Comparison of ENCODE assay signal across 16 cellular contexts in the genomic region with DNA sequence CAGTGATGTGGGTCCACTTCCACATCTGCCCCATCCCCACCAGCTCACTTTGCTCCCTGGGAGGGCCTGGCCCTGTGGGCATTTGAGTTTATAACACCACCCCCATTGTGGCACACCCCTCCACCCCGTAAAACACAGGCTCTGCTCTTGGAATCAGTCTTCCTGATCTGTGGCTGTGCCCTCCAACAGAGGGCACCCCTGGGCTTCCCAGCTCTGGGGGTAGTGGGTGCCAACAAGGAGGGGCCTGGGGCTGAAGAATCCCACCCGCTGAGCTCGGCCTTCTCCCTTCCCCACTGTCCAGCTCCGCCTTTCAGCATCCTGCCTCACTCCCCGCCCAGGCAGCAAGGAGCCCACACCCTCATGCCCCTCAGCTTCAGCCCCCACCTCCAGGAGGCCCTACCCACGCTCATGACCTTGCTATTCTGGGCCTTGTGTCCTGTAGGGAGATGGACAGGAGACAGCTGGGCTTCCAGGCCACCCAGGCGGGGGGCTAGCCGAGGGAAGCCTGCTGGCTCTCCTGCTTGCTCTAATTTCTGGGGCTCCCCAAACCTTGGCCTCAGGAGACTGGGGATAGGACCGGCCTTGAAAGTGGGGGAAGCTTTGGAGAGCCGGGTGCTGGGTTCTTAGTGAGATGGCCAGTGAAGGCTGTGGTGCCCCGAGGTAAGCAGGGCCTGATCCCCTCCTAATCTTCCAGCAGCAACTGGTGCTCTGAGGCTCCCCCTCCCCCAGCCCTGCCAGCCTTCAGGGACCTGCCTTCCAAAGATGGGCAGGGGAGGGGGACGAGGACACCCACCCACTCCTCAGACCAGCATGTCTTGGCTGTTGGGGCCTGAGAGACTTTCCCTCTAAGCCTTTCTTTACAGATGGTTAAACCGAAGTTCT. TPM values are rescaled to one million over a fixed set of nuclear protein-coding genes. Genes with fewer than 3 reads are reported as not detected.
DNase-seq lines count a peak whose midpoint lies in the region; ATAC-seq and TF ChIP-seq lines count a peak whose summit lies in the region.
"Had no signal": no experiment of that assay in that cellular context is flagged by ENCODE, and none has a peak within 500 bp of the region (broad histone marks: within the 10 kb centered on the region; RNA-seq: fewer than 3 reads in every experiment).

No MANE protein-coding gene starts in this region.

- H3F3A ChIP-seq in SK-N-SH (replicated peaks; ENCODE audit: insufficient read depth), result peaks cover 4% of the 10 kb centered on the region

- H3K4me3 Mint-ChIP-seq in natural killer cell treated with Interleukin-12 subunit alpha and Interleukin-12 subunit beta and Interleukin-15 and Interleukin-18, amount 100 ng/mL, for 72 hours, result no peak overlapping the region
- H3K4me3 Mint-ChIP-seq in effector memory CD8-positive, alpha-beta T cell, result no peak overlapping the region
- H3K4me3 Mint-ChIP-seq: activated B cell treated with CpG ODN at 0.5 μM for 24 hours; CD8-positive, alpha-beta memory T cell had no signal

- H3K27ac ChIP-seq in SK-N-SH (ENCODE audit: low read depth in 2 of 2, low read length in 1 of 2) (no peak overlapping the region), SJCRH30 (peak overlapping the region; percentile 93), gastrocnemius medialis (peak overlapping the region; percentile 83 to 92 (median 90))
- H3K27ac ChIP-seq: breast epithelium had no signal

- TF ChIP-seq RAD21 in SK-N-SH (IDR thresholded peaks at IDR 0.05; ENCODE audit: low read length), result no peak

- H3K27ac Mint-ChIP-seq in natural killer cell treated with Interleukin-12 subunit alpha and Interleukin-12 subunit beta and Interleukin-15 and Interleukin-18, amount 100 ng/mL, for 72 hours, result no peak overlapping the region
- H3K27ac Mint-ChIP-seq in effector memory CD8-positive, alpha-beta T cell, result peak overlapping the region in 1 of 2 donors; percentile 60
- H3K27ac Mint-ChIP-seq: activated B cell treated with CpG ODN at 0.5 μM for 24 hours had no signal

- no peak for ATAC-seq in SK-N-SH treated with all-trans-retinoic acid at 6 μM for 48 hours
- ATAC-seq in gastrocnemius medialis, result peak; percentile 26 to 33
- ATAC-seq in natural killer cell treated with Interleukin-12 subunit alpha and Interleukin-12 subunit beta and Interleukin-15 and Interleukin-18, amount 100 ng/mL, for 72 hours, result no peak
- no peak for ATAC-seq in effector memory CD8-positive, alpha-beta T cell (replicated peaks)

- CTCF ChIA-PET in SK-N-SH (lab: Yijun Ruan, JAX), result interaction anchor here (0.7 to 2.5 kb wide), 4 partner anchors 10 to 71 kb away, joined by 3 to 15 read pairs (median 4); a partner anchor contains a TSS

- POLR2A ChIA-PET in SK-N-SH (lab: Yijun Ruan, JAX), result interaction anchor here (0.7 to 1.3 kb wide), 3 partner anchors 12 to 331 kb away, joined by 3 read pairs; a partner anchor contains a TSS

- H3K9me3 Mint-ChIP-seq in natural killer cell treated with Interleukin-12 subunit alpha and Interleukin-12 subunit beta and Interleukin-15 and Interleukin-18, amount 100 ng/mL, for 72 hours, result no peaks in the 10 kb centered on the region
- H3K9me3 Mint-ChIP-seq in effector memory CD8-positive, alpha-beta T cell, result no peaks in the 10 kb centered on the region
- H3K9me3 Mint-ChIP-seq: activated B cell treated with CpG ODN at 0.5 μM for 24 hours; activated naive CD4-positive, alpha-beta T cell treated with anti-CD3 and anti-CD28 coated beads, Interleukin-2, amount 50 U/mL, for 72 hours; CD8-positive, alpha-beta memory T cell had no signal

- H3K27me3 ChIP-seq in SK-N-SH (ENCODE audit: insufficient read depth), result no peaks in the 10 kb centered on the region
- H3K27me3 ChIP-seq in SJCRH30, result no peaks in the 10 kb centered on the region
- no peaks in the 10 kb centered on the region for H3K27me3 ChIP-seq in gastrocnemius medialis
- H3K27me3 ChIP-seq: breast epithelium had no signal

- peaks cover 13 to 17% of the 10 kb centered on the region in 2 donors for H3K4me1 Mint-ChIP-seq in natural killer cell treated with Interleukin-12 subunit alpha and Interleukin-12 subunit beta and Interleukin-15 and Interleukin-18, amount 100 ng/mL, for 72 hours (ENCODE audit: low read depth in 2 of 2)
- peaks cover 6 to 7% of the 10 kb centered on the region in 2 donors for H3K4me1 Mint-ChIP-seq in effector memory CD8-positive, alpha-beta T cell (ENCODE audit: low read depth in 2 of 2)

- in situ Hi-C loops in gastrocnemius medialis (cut with MboI; ENCODE audit: low sequenced_read_pairs in 4 of 4), result loop anchor here in 1 of 4 donors (10.0 kb wide), 1 partner anchor 69 kb away; no protein-coding TSS in a partner anchor

- intact Hi-C loops in gastrocnemius medialis (cut with DNase I; ENCODE audit: low total_unique reads), result loop anchor here (1.0 to 10.0 kb wide), 2 partner anchors 70 to 341 kb away; a partner anchor contains a TSS

- H3K36me3 ChIP-seq in SK-N-SH (replicated peaks in 1 of 2; ENCODE audit: control insufficient read depth in 1 of 2, insufficient read depth in 2 of 2, low read length in 1 of 2) (peaks cover 0 to 42% of the 10 kb centered on the region in 2 experiments), SJCRH30 (peaks cover 5% of the 10 kb centered on the region; the same call in 1 of the 2 replicates), gastrocnemius medialis (peaks cover 0 to 27% of the 10 kb centered on the region in 2 donors)
- H3K36me3 ChIP-seq: breast epithelium had no signal

- peaks cover under 1% of the 10 kb centered on the region for H3K36me3 Mint-ChIP-seq in natural killer cell treated with Interleukin-12 subunit alpha and Interleukin-12 subunit beta and Interleukin-15 and Interleukin-18, amount 100 ng/mL, for 72 hours
- H3K36me3 Mint-ChIP-seq in effector memory CD8-positive, alpha-beta T cell (ENCODE audit: insufficient read depth), result peaks cover 26% of the 10 kb centered on the region
- H3K36me3 Mint-ChIP-seq: activated naive CD4-positive, alpha-beta T cell treated with anti-CD3 and anti-CD28 coated beads, Interleukin-2, amount 50 U/mL, for 72 hours had no signal

- TF ChIP-seq CTCF in SK-N-SH (IDR thresholded peaks at IDR 0.05) (peak; percentile 13; the same call in 1 of the 2 replicates), gastrocnemius medialis (IDR thresholded peaks at IDR 0.05 in 4 of 5, conservative IDR thresholded peaks at IDR 0.05 in 1 of 5) (peak in 3 of 5 experiments; percentile 28 to 38 (median 37))

- peak in 1 of 2 donors; percentile 26 for TF ChIP-seq POLR2A in gastrocnemius medialis (IDR thresholded peaks at IDR 0.05)

- no peaks in the 10 kb centered on the region for H3K9me2 ChIP-seq in SK-N-SH

- H3K4me2 ChIP-seq in SK-N-SH, result no peak overlapping the region

- no peaks in the 10 kb centered on the region for H3K27me3 Mint-ChIP-seq in natural killer cell treated with Interleukin-12 subunit alpha and Interleukin-12 subunit beta and Interleukin-15 and Interleukin-18, amount 100 ng/mL, for 72 hours
- no peaks in the 10 kb centered on the region for H3K27me3 Mint-ChIP-seq in effector memory CD8-positive, alpha-beta T cell
- H3K27me3 Mint-ChIP-seq: activated B cell treated with CpG ODN at 0.5 μM for 24 hours; CD8-positive, alpha-beta memory T cell had no signal

- no peaks in the 10 kb centered on the region for H4K20me1 ChIP-seq in SK-N-SH (ENCODE audit: insufficient read depth)

- H3K4me1 ChIP-seq in SK-N-SH (ENCODE audit: control insufficient read depth in 1 of 2, insufficient read depth in 2 of 2, low read depth in 1 of 2, low read length in 1 of 2), result peaks cover 0 to 14% of the 10 kb centered on the region in 2 experiments; a peak in 1 of 4 replicates
- peaks cover 39% of the 10 kb centered on the region for H3K4me1 ChIP-seq in SJCRH30
- peaks cover 32 to 50% of the 10 kb centered on the region in 2 donors for H3K4me1 ChIP-seq in gastrocnemius medialis

- no peak overlapping the region for H3K9ac ChIP-seq in SK-N-SH

- H3K4me3 ChIP-seq in SK-N-SH (ENCODE audit: low read depth in 2 of 2, low read length in 1 of 2) (no peak overlapping the region), SJCRH30 (peak overlapping the region; percentile 30), gastrocnemius medialis (no peak overlapping the region)
- H3K4me3 ChIP-seq: breast epithelium had no signal

- no peak for DNase-seq in SK-N-SH
- peak; percentile 94 for DNase-seq in SJCRH30
- peak in 1 of 2 donors; percentile 73 for DNase-seq in gastrocnemius medialis
- no peak for DNase-seq in natural killer cell treated with Interleukin-12 subunit alpha and Interleukin-12 subunit beta and Interleukin-15 and Interleukin-18, amount 100 ng/mL, for 72 hours (ENCODE audit: low spot score)
- no peak for DNase-seq in effector memory CD8-positive, alpha-beta T cell
- DNase-seq: activated B cell treated with CpG ODN at 0.5 μM for 24 hours; activated CD8-positive, alpha-beta memory T cell treated with anti-CD3 and anti-CD28 coated beads, Interleukin-2, amount 50 U/mL, for 48 hours; CD8-positive, alpha-beta memory T cell; GF-D8; IMR-90; NCI-H1105 treated with DMSO at 0.1 percent for 48 hours; NCI-H2227 treated with DMSO at 0.1 percent for 48 hours had no signal

- H3K79me2 ChIP-seq in SK-N-SH (ENCODE audit: insufficient read depth), result no peaks in the 10 kb centered on the region

- no peak for TF ChIP-seq EP300 in SK-N-SH (IDR thresholded peaks at IDR 0.05; ENCODE audit: borderline replicate concordance in 1 of 2, low read depth in 1 of 2, low read length in 1 of 2)

- H3K9me3 ChIP-seq in SK-N-SH, result no peaks in the 10 kb centered on the region
- no peaks in the 10 kb centered on the region for H3K9me3 ChIP-seq in SJCRH30 (replicated peaks)
- no peaks in the 10 kb centered on the region for H3K9me3 ChIP-seq in gastrocnemius medialis
- H3K9me3 ChIP-seq: breast epithelium had no signal

- no peak overlapping the region for H2AFZ ChIP-seq in SK-N-SH (ENCODE audit: low read depth)

- 77% methylated on average over 12 of the region's 13 CpGs for WGBS in SK-N-SH (ENCODE audit: low lambda C conversion rate)

RNA-seq across cellular contexts. Expression of a gene that starts 2.9 kb away (rescaled TPM):
- 3.0 and 3.3 TPM in 2 replicates for polyA plus RNA-seq in SK-N-SH (2012; rRNA removed)
- 0.93 and 1.2 TPM in 2 replicates for polyA plus RNA-seq in SK-N-SH (2012; cell fraction: cytosol; rRNA removed)
- polyA plus RNA-seq in SK-N-SH (2012; cell fraction: nucleus; rRNA removed), result 23.5 and 27.2 TPM in 2 replicates
- 21.8 and 24.8 TPM in 2 replicates for total RNA-seq in SJCRH30 (2014; rRNA removed; shearing (Covaris generic))
- 100 to 1,000 TPM; 380 to 909 (median 764) TPM for total RNA-seq in gastrocnemius medialis
- 1 to 10 TPM; 1.4 to 5.0 TPM for total RNA-seq in natural killer cell treated with Interleukin-12 subunit alpha and Interleukin-12 subunit beta and Interleukin-15 and Interleukin-18, amount 100 ng/mL, for 72 hours
- total RNA-seq: frontal cortex had no signal
- polyA plus RNA-seq: CD8-positive, alpha-beta memory T cell had no signal

RNA-seq across cellular contexts. Expression of a gene that starts 11.7 kb away (rescaled TPM):
- 59.8 and 71.1 TPM in 2 replicates for polyA plus RNA-seq in SK-N-SH (2012; rRNA removed)
- polyA plus RNA-seq in SK-N-SH (2012; cell fraction: cytosol; rRNA removed), result 20.9 and 31.1 TPM in 2 replicates
- 345 and 349 TPM in 2 replicates for polyA plus RNA-seq in SK-N-SH (2012; cell fraction: nucleus; rRNA removed)
- 20.3 and 21.4 TPM in 2 replicates for total RNA-seq in SJCRH30 (2014; rRNA removed; shearing (Covaris generic))
- total RNA-seq in gastrocnemius medialis, result 10 to 100 TPM; 13.9 to 28.5 (median 20.6) TPM
- total RNA-seq in natural killer cell treated with Interleukin-12 subunit alpha and Interleukin-12 subunit beta and Interleukin-15 and Interleukin-18, amount 100 ng/mL, for 72 hours, result 10 to 100 TPM; 41.6 to 82.8 TPM

RNA-seq across cellular contexts. Expression of a gene that starts 29.2 kb away (rescaled TPM):
- polyA plus RNA-seq in SK-N-SH (2012; rRNA removed), result 300 and 358 TPM in 2 replicates
- 181 and 259 TPM in 2 replicates for polyA plus RNA-seq in SK-N-SH (2012; cell fraction: cytosol; rRNA removed)
- polyA plus RNA-seq in SK-N-SH (2012; cell fraction: nucleus; rRNA removed), result 588 and 631 TPM in 2 replicates
- 115 and 119 TPM in 2 replicates for total RNA-seq in SJCRH30 (2014; rRNA removed; shearing (Covaris generic))
- total RNA-seq in gastrocnemius medialis, result 100 to 1,000 TPM; 140 to 196 (median 167) TPM
- total RNA-seq in natural killer cell treated with Interleukin-12 subunit alpha and Interleukin-12 subunit beta and Interleukin-15 and Interleukin-18, amount 100 ng/mL, for 72 hours, result 100 to 1,000 TPM; 183 to 358 TPM

RNA-seq across cellular contexts. Expression of a gene that starts 49.7 kb away (rescaled TPM):
- polyA plus RNA-seq in SK-N-SH (2012; rRNA removed), result 35.6 and 46.1 TPM in 2 replicates
- polyA plus RNA-seq in SK-N-SH (2012; cell fraction: cytosol; rRNA removed), result 22.5 and 30.6 TPM in 2 replicates
- polyA plus RNA-seq in SK-N-SH (2012; cell fraction: nucleus; rRNA removed), result 61.9 and 80.1 TPM in 2 replicates
- 7.4 and 8.1 TPM in 2 replicates for total RNA-seq in SJCRH30 (2014; rRNA removed; shearing (Covaris generic))
- 10 to 100 TPM in 1 of 4 donors, 1 to 10 TPM in 3; 2.9 to 13.9 (median 6.4) TPM for total RNA-seq in gastrocnemius medialis
- total RNA-seq in natural killer cell treated with Interleukin-12 subunit alpha and Interleukin-12 subunit beta and Interleukin-15 and Interleukin-18, amount 100 ng/mL, for 72 hours, result 10 to 100 TPM; 38.4 to 42.5 TPM

RNA-seq across cellular contexts. Expression of a gene that starts 52.6 kb away (rescaled TPM):
- 21.5 and 39.2 TPM in 2 replicates for polyA plus RNA-seq in SK-N-SH (2012; rRNA removed)
- polyA plus RNA-seq in SK-N-SH (2012; cell fraction: cytosol; rRNA removed), result 27.2 and 36.7 TPM in 2 replicates
- 135 and 234 TPM in 2 replicates for polyA plus RNA-seq in SK-N-SH (2012; cell fraction: nucleus; rRNA removed)
- total RNA-seq in SJCRH30 (2014; rRNA removed; shearing (Covaris generic)), result 55.0 and 68.3 TPM in 2 replicates
- total RNA-seq in gastrocnemius medialis, result 10 to 100 TPM; 24.0 to 68.6 (median 47.7) TPM
- total RNA-seq in natural killer cell treated with Interleukin-12 subunit alpha and Interleukin-12 subunit beta and Interleukin-15 and Interleukin-18, amount 100 ng/mL, for 72 hours, result 100 to 1,000 TPM; 263 to 336 TPM

Comparison
In these comparisons a context has a peak if more than half of its experiments do, and no peak if none do; other contexts are left out.
1. DNase-seq: peak in SJCRH30 (2 of 2); none in SK-N-SH (single experiment), natural killer cell treated with Interleukin-12 subunit alpha and Interleukin-12 subunit beta and Interleukin-15 and Interleukin-18, amount 100 ng/mL, for 72 hours (single experiment) and effector memory CD8-positive, alpha-beta T cell (0 of 3).
2. H3K27ac ChIP-seq: peak in SJCRH30 (single experiment) and gastrocnemius medialis (4 of 4); none in SK-N-SH (0 of 2).
3. ATAC-seq: peak in gastrocnemius medialis (2 of 2); none in SK-N-SH treated with all-trans-retinoic acid at 6 μM for 48 hours (single experiment), natural killer cell treated with Interleukin-12 subunit alpha and Interleukin-12 subunit beta and Interleukin-15 and Interleukin-18, amount 100 ng/mL, for 72 hours (0 of 2) and effector memory CD8-positive, alpha-beta T cell (single experiment).
4. RNA of a gene that starts 2.9 kb away (total RNA-seq): 380 to 909 TPM in gastrocnemius medialis; 21.8 to 24.8 TPM in SJCRH30 and 1.4 to 5.0 TPM in natural killer cell treated with Interleukin-12 subunit alpha and Interleukin-12 subunit beta and Interleukin-15 and Interleukin-18, amount 100 ng/mL, for 72 hours; every median in the first group is over 10 times any median in the second.